In the genomic region with DNA sequence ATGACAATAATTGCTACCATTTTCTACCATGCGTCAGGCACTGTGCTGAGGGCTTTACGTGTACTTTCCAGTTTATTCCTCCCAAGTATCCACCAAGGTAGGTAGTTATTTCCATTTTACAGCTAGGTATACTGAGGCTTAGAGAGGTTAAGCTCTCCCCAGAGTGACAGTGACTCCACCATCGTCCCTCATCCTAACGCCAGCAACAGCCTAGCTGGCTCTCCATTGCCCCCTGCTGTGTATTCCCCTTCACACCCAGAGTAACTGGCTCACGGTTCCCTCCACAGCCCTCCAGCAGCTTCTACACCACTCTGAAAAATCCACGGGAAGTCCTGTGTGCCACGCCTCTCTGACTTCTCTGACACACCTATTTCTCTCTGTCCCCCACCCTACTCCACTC, we compare ENCODE assay signal across 13 cellular contexts. TPM values are rescaled to one million over a fixed set of nuclear protein-coding genes. Genes with fewer than 3 reads are reported as not detected.
A peak's percentile ranks its signal among the peaks of the same experiment; 100 is the strongest.
DNase-seq lines count a peak whose midpoint lies in the region; ATAC-seq and TF ChIP-seq lines count a peak whose summit lies in the region.
"Had no signal": no experiment of that assay in that cellular context is flagged by ENCODE, and none has a peak within 500 bp of the region (broad histone marks: within the 10 kb centered on the region; RNA-seq: fewer than 3 reads in every experiment).

No MANE protein-coding gene starts in this region.

- no TSS peak for BruUV-seq in Calu3 (replicated peaks; lab: Mats Ljungman, UMichigan)

- no peaks in the 10 kb centered on the region for H3K36me3 Mint-ChIP-seq in activated naive CD4-positive, alpha-beta T cell treated with anti-CD3 and anti-CD28 coated beads, Interleukin-2, amount 10 ng/mL, durations not matched to agents 7 days and 5 days
- H3K36me3 Mint-ChIP-seq in type B pancreatic cell (no peaks in the 10 kb centered on the region), Calu3 (ENCODE audit: insufficient read depth, unreplicated experiment) (no peaks in the 10 kb centered on the region)
- H3K36me3 Mint-ChIP-seq: CD8-positive, alpha-beta memory T cell had no signal

- no peak overlapping the region for H3K27ac Mint-ChIP-seq in activated naive CD4-positive, alpha-beta T cell treated with anti-CD3 and anti-CD28 coated beads, Interleukin-2, amount 10 ng/mL, durations not matched to agents 7 days and 5 days
- no peak overlapping the region for H3K27ac Mint-ChIP-seq in type B pancreatic cell
- no peak overlapping the region for H3K27ac Mint-ChIP-seq in Calu3 (ENCODE audit: unreplicated experiment)

- H3K9me3 Mint-ChIP-seq in activated naive CD4-positive, alpha-beta T cell treated with anti-CD3 and anti-CD28 coated beads, Interleukin-2, amount 10 ng/mL, durations not matched to agents 7 days and 5 days: no peaks in the 10 kb centered on the region
- H3K9me3 Mint-ChIP-seq in type B pancreatic cell: no peaks in the 10 kb centered on the region
- no peaks in the 10 kb centered on the region for H3K9me3 Mint-ChIP-seq in Calu3 (ENCODE audit: low read depth, unreplicated experiment)
- H3K9me3 Mint-ChIP-seq: CD8-positive, alpha-beta memory T cell had no signal

- intact Hi-C loops in Calu3 (cut with micrococcal nuclease; ENCODE audit: unreplicated experiment): no loop called here

- no peak for ATAC-seq in GM19463 (IDR thresholded peaks at IDR 0.05; ENCODE audit: unreplicated experiment)

- H3K4me3 Mint-ChIP-seq in activated naive CD4-positive, alpha-beta T cell treated with anti-CD3 and anti-CD28 coated beads, Interleukin-2, amount 10 ng/mL, durations not matched to agents 7 days and 5 days: no peak overlapping the region
- no peak overlapping the region for H3K4me3 Mint-ChIP-seq in type B pancreatic cell
- H3K4me3 Mint-ChIP-seq in Calu3 (ENCODE audit: low read depth, unreplicated experiment): no peak overlapping the region
- H3K4me3 Mint-ChIP-seq: CD8-positive, alpha-beta memory T cell had no signal

- H3K27me3 Mint-ChIP-seq in activated naive CD4-positive, alpha-beta T cell treated with anti-CD3 and anti-CD28 coated beads, Interleukin-2, amount 10 ng/mL, durations not matched to agents 7 days and 5 days: peaks cover 9% of the 10 kb centered on the region
- H3K27me3 Mint-ChIP-seq in type B pancreatic cell (no peaks in the 10 kb centered on the region), Calu3 (ENCODE audit: unreplicated experiment) (peaks cover 12% of the 10 kb centered on the region)

- CTCF ChIA-PET in activated naive CD4-positive, alpha-beta T cell treated with anti-CD3 and anti-CD28 coated beads, Interleukin-2, amount 10 ng/mL, durations not matched to agents 7 days and 5 days (lab: Charles Lee): interaction anchor here (1.5 to 1.7 kb wide), 2 partner anchors 134 to 141 kb away, joined by 5 to 6 read pairs; no protein-coding TSS in a partner anchor
- CTCF ChIA-PET in Calu3 (lab: Charles Lee): no interaction called here

- TF ChIP-seq CTCF in epithelial cell of proximal tubule (conservative IDR thresholded peaks at IDR 0.05; ENCODE audit: low read depth, low read length) (peak; percentile 39), type B pancreatic cell (conservative IDR thresholded peaks at IDR 0.05) (peak; percentile 47), Calu3 (IDR thresholded peaks at IDR 0.05; ENCODE audit: unreplicated experiment) (no peak)

- H3K4me3 ChIP-seq in epithelial cell of proximal tubule (ENCODE audit: low read depth, low read length): no peak overlapping the region
- H3K4me3 ChIP-seq: stomach had no signal

- DNase-seq in activated naive CD4-positive, alpha-beta T cell treated with anti-CD3 and anti-CD28 coated beads, Interleukin-2, amount 10 ng/mL, durations not matched to agents 7 days and 5 days: peak; percentile 34
- no peak for DNase-seq in activated naive CD4-positive, alpha-beta T cell treated with Interleukin-2 at 50 U/mL for 16 hours
- DNase-seq in NCI-H82 treated with DMSO at 0.1 percent for 48 hours (lab: John Stamatoyannopoulos, UW; ENCODE audit: unreplicated experiment) (peak; percentile 32), epithelial cell of proximal tubule (ENCODE audit: low read depth) (no peak), type B pancreatic cell (ENCODE audit: extremely low spot score, unreplicated experiment) (no peak), Calu3 (no peak), C1 segment of cervical spinal cord (lab: John Stamatoyannopoulos, UW) (no peak)
- DNase-seq: CD8-positive, alpha-beta memory T cell; glutamatergic neuron; NCI-H2081 treated with DMSO at 0.1 percent for 48 hours; stimulated activated CD4-positive, alpha-beta T cell treated with anti-CD3 and anti-CD28 coated beads, Interleukin-12 subunit alpha, Interleukin-12 subunit beta, amount 100 ng/mL, for 4 hours; stomach had no signal

- H3K4me1 Mint-ChIP-seq in activated naive CD4-positive, alpha-beta T cell treated with anti-CD3 and anti-CD28 coated beads, Interleukin-2, amount 10 ng/mL, durations not matched to agents 7 days and 5 days: peaks cover 7% of the 10 kb centered on the region
- H3K4me1 Mint-ChIP-seq in type B pancreatic cell (ENCODE audit: unreplicated experiment) (no peaks in the 10 kb centered on the region), Calu3 (ENCODE audit: low read depth, unreplicated experiment) (peaks cover 18% of the 10 kb centered on the region)
- H3K4me1 Mint-ChIP-seq: CD8-positive, alpha-beta memory T cell had no signal

RNA-seq across cellular contexts. Expression of gene ASGR1, which starts 7.1 kb away (rescaled TPM):
- total RNA-seq in epithelial cell of proximal tubule (0.72 and 5.1 TPM in 2 replicates), type B pancreatic cell (ENCODE audit: low replicate concordance) (7.5 and 9.7 TPM in 2 replicates), Calu3 (2022) (0.26 TPM in 1 of 2 replicates, not detected in the other)

RNA-seq across cellular contexts. Expression of gene DLG4, which starts 33.4 kb away (rescaled TPM):
- total RNA-seq in epithelial cell of proximal tubule (2.6 and 7.8 TPM in 2 replicates), type B pancreatic cell (ENCODE audit: low replicate concordance) (7.8 and 46.1 TPM in 2 replicates), Calu3 (2022) (2.0 and 4.6 TPM in 2 replicates)

RNA-seq across cellular contexts. Expression of gene ACADVL, which starts 33.5 kb away (rescaled TPM):
- total RNA-seq in epithelial cell of proximal tubule (320 and 573 TPM in 2 replicates), type B pancreatic cell (ENCODE audit: low replicate concordance) (573 and 617 TPM in 2 replicates), Calu3 (2022) (552 and 615 TPM in 2 replicates)

RNA-seq across cellular contexts. Expression of gene DVL2, which starts 48.1 kb away (rescaled TPM):
- total RNA-seq in epithelial cell of proximal tubule (46.5 and 68.0 TPM in 2 replicates), type B pancreatic cell (ENCODE audit: low replicate concordance) (62.8 and 93.9 TPM in 2 replicates), Calu3 (2022) (44.8 and 45.7 TPM in 2 replicates)

RNA-seq across cellular contexts. Expression of gene PHF23, which starts 53.0 kb away (rescaled TPM):
- total RNA-seq in epithelial cell of proximal tubule: 27.1 and 42.8 TPM in 2 replicates
- total RNA-seq in type B pancreatic cell (ENCODE audit: low replicate concordance): 42.8 and 61.1 TPM in 2 replicates
- 30.2 and 31.6 TPM in 2 replicates for total RNA-seq in Calu3 (2022)

Comparison
In these comparisons a context has a peak if more than half of its experiments do, and no peak if none do; other contexts are left out.
1. DNase-seq: peak in activated naive CD4-positive, alpha-beta T cell treated with anti-CD3 and anti-CD28 coated beads, Interleukin-2, amount 10 ng/mL, durations not matched to agents 7 days and 5 days (single experiment) and NCI-H82 treated with DMSO at 0.1 percent for 48 hours (single experiment); none in activated naive CD4-positive, alpha-beta T cell treated with Interleukin-2 at 50 U/mL for 16 hours (single experiment), epithelial cell of proximal tubule (single experiment), type B pancreatic cell (single experiment), Calu3 (single experiment) and C1 segment of cervical spinal cord (0 of 14).